In the genomic region with DNA sequence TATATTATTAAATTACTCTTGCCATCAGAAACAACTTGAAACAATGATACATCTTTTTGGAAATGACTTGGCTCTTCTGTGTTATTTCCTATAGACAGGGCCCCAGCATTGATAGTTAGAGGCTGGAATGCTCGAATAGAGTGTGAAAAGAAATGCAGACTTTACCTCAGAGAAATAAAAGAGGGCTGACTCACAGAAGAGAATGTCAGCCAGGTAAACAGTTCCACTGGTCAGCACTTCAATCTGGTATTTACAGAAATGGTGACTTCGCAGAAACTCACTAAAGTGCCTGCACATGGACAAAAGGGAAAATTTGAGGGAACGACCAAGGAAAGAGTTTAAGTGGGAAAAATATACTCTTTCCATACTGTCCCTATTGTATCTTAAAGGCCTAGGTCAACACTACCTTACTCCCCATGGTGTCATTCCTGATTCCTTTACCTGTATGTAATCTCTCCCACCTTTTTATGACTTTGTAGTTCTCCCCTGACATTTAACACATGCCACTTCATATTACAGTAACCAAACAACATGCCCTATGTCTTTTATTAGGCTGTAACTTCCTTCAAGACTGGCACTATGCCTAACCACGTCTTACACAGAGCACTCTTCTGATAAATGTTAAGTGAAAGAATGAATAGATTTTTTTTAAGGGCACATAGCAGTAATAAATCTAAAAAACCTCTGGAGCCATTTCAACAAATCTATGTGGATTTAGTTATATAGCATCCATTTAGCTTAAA, we compare ENCODE assay signal across 1 cellular context.
TF ChIP-seq lines count a peak whose summit lies in the region.

No MANE protein-coding gene starts in this region.

TF ChIP-seq in H1, 55 proteins besides CTCF, POLR2A, EP300 and RAD21 (continued from another document):
- no peak for TF ChIP-seq CHD7 (IDR thresholded peaks at IDR 0.05; ENCODE audit: insufficient replicate concordance, low read length)
- no peak for TF ChIP-seq KDM5A (IDR thresholded peaks at IDR 0.05; ENCODE audit: low read length)
- TF ChIP-seq SIX5 (IDR thresholded peaks at IDR 0.05; ENCODE audit: low read depth, low read length): no peak
- no peak for TF ChIP-seq GABPA (IDR thresholded peaks at IDR 0.05; ENCODE audit: borderline replicate concordance, insufficient read depth, low read length)
- no peak for TF ChIP-seq JUN (IDR thresholded peaks at IDR 0.05; ENCODE audit: low read depth, low read length)
- TF ChIP-seq NRF1 (IDR thresholded peaks at IDR 0.05; ENCODE audit: low read depth, low read length): no peak
- TF ChIP-seq FOSL1 (IDR thresholded peaks at IDR 0.05; ENCODE audit: insufficient read depth, low read depth, low read length): no peak
- no peak for TF ChIP-seq RFX5 (IDR thresholded peaks at IDR 0.05; ENCODE audit: borderline replicate concordance, low read depth, low read length)
- TF ChIP-seq CHD2 (IDR thresholded peaks at IDR 0.05; ENCODE audit: low read length): no peak
